8 cellular contexts compared by ENCODE assay signal in genomic region chr2:188369365-188369764, GRCh38.
DNase-seq lines count a peak whose midpoint lies in the region; ATAC-seq and TF ChIP-seq lines count a peak whose summit lies in the region.

No MANE protein-coding gene starts in this region.

- peak; percentile 78 for ATAC-seq in GM21576 (IDR thresholded peaks at IDR 0.05; ENCODE audit: unreplicated experiment)
- peak; percentile 74 for ATAC-seq in SK-N-SH treated with all-trans-retinoic acid at 6 μM for 48 hours

- DNase-seq in NCI-H510A treated with DMSO at 0.1 percent for 48 hours (lab: John Stamatoyannopoulos, UW) (peak; percentile 24), NCI-H510A (lab: John Stamatoyannopoulos, UW) (no peak), HS-27A (ENCODE audit: low read depth) (peak; percentile 17), foreskin melanocyte (peak; percentile 52), pulmonary artery endothelial cell (ENCODE audit: low read depth, low spot score) (peak; percentile 29)
- no peak for DNase-seq in central memory CD4-positive, alpha-beta T cell

TF ChIP-seq in SK-N-SH treated with all-trans-retinoic acid at 6 μM for 48 hours, 23 proteins besides CTCF, POLR2A, EP300 and RAD21:
- TF ChIP-seq ESRRG (CRISPR knock-in tag; IDR thresholded peaks at IDR 0.05) = no peak
- TF ChIP-seq CREB5 (CRISPR knock-in tag; IDR thresholded peaks at IDR 0.05; ENCODE audit: low read depth) = no peak
TF ChIP-seq in SK-N-SH treated with all-trans-retinoic acid at 6 μM for 48 hours: peak in this region for 0.

Comparison
In these comparisons a context has a peak if more than half of its experiments do, and no peak if none do; other contexts are left out.
1. DNase-seq: peak in NCI-H510A treated with DMSO at 0.1 percent for 48 hours (single experiment), HS-27A (single experiment), foreskin melanocyte (single experiment) and pulmonary artery endothelial cell (single experiment); none in NCI-H510A (single experiment) and central memory CD4-positive, alpha-beta T cell (single experiment).